Comparison of ENCODE assay signal across 8 cellular contexts in the genomic region with DNA sequence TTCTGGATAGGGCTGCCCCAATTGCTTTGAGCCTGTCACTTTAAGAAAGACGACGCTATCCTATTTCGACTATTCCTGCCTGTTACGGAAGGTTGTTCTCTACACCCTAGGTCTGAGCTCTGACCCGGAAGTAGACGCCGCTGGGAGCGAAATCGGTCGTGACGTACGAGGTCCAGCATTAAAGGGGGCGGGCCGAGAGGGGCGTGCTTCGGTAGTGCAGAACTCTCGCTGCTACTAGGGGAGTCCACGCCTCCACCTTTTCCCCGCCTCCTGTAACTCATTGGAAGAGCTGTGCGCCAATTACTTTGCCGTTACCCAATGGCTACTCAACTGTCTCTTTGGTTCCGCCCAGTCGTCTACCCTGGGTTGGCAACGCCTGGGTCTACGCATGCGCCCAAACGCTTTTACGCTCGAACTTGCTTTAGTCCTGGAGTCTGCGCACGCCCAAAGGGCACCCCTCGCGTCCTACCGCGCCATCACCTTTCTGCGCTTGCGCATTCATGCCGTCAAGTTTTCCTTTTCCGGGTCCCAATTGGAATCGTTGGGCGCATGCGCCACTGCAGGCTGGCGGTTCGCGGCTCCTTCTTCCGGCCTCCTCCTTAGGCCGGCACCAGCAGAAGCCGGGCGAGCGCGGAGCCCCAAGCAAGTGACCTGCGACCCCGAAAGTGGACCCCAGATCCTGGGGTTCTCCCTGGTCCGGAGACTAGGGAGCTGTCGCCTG. TPM values are rescaled to one million over a fixed set of nuclear protein-coding genes. Genes with fewer than 3 reads are reported as not detected.
DNase-seq lines count a peak whose midpoint lies in the region; ATAC-seq and TF ChIP-seq lines count a peak whose summit lies in the region.

Gene PCNX3, plus strand, starts transcription at position 548 of the 721 bp plus-strand sequence. CDS start 536 bp downstream, outside the sequence.

- peak within 1 kb of the TSS; percentile 96 for H3K4me2 ChIP-seq in neural progenitor cell

- peak within 1 kb of the TSS; percentile 80 for H3K4me3 ChIP-seq in neural progenitor cell

- H3K27ac Mint-ChIP-seq in neural progenitor cell: peak within 1 kb of the TSS; percentile 87

- H3K27me3 ChIP-seq in foreskin keratinocyte (no peaks in the 10 kb centered on the region), neural progenitor cell (no peaks in the 10 kb centered on the region)

- no peaks in the 10 kb centered on the region for H3K9me3 ChIP-seq in neural progenitor cell (ENCODE audit: low read depth)

- H3K9ac ChIP-seq in neural progenitor cell: peak within 1 kb of the TSS; percentile 61

- TF ChIP-seq CTCF in foreskin keratinocyte (conservative IDR thresholded peaks at IDR 0.05) (no peak), neural progenitor cell (IDR thresholded peaks at IDR 0.05) (no peak)

- H3K4me1 ChIP-seq in foreskin keratinocyte (no peaks in the 10 kb centered on the region), neural progenitor cell (peaks cover 19% of the 10 kb centered on the region)

- peaks cover 4% of the 10 kb centered on the region for H3K27me3 Mint-ChIP-seq in neural progenitor cell (ENCODE audit: insufficient read depth, low read depth)

- H4K20me1 ChIP-seq in neural progenitor cell (ENCODE audit: low read depth): peaks cover 29% of the 10 kb centered on the region

- CTCF ChIA-PET in HEK293T (lab: Yijun Ruan, JAX): interaction anchor here (0.5 to 2.3 kb wide), 3 partner anchors 21 to 893 kb away, joined by 3 to 7 read pairs (median 3); no protein-coding TSS in a partner anchor

- H3K27ac ChIP-seq in foreskin keratinocyte (peak within 1 kb of the TSS; percentile 93), neural progenitor cell (peak within 1 kb of the TSS; percentile 35)

- DNase-seq in GDM1 (lab: John Stamatoyannopoulos, UW) (peak; percentile 100), HEK293T (ENCODE audit: extremely low spot score) (peak; percentile 100), MV-4-11 (lab: John Stamatoyannopoulos, UW) (peak; percentile 100), SK-MEL-5 (ENCODE audit: low read depth, low spot score) (peak; percentile 99), foreskin keratinocyte (peak; percentile 100), neural progenitor cell (ENCODE audit: low spot score) (peak; percentile 100), stromal cell of bone marrow (ENCODE audit: low read depth) (peak; percentile 100)
- DNase-seq in activated naive CD4-positive, alpha-beta T cell treated with Interleukin-2 at 50 U/mL for 16 hours: peak; percentile 100

- peaks cover 19% of the 10 kb centered on the region for H3F3A ChIP-seq in neural progenitor cell (ENCODE audit: low read depth)

- H2AFZ ChIP-seq in neural progenitor cell (replicated peaks): no peak within 1 kb of the TSS

- H3K4me1 Mint-ChIP-seq in neural progenitor cell: peaks cover 27% of the 10 kb centered on the region

- no peaks in the 10 kb centered on the region for H3K36me3 ChIP-seq in neural progenitor cell

- in situ Hi-C loops in SK-MEL-5 (cut with HindIII; ENCODE audit: low pct_unique_long_range_greater_than_20kb, low sequenced_read_pairs): no loop called here

- peak; percentile 86 for ATAC-seq in foreskin keratinocyte

- POLR2A ChIA-PET in HEK293T (lab: Yijun Ruan, JAX): interaction anchor here (0.6 to 2.5 kb wide), 30 partner anchors 8 to 387 kb away, joined by 3 to 19 read pairs (median 4); partner anchors contain the start of genes BANF1, CCDC85B, EIF1AD and FAM89B

- H3K36me3 Mint-ChIP-seq in neural progenitor cell: peaks cover 5% of the 10 kb centered on the region

- H3K9me3 Mint-ChIP-seq in neural progenitor cell: no peaks in the 10 kb centered on the region

- H3K79me2 ChIP-seq in neural progenitor cell (ENCODE audit: low read depth): peaks cover 46% of the 10 kb centered on the region

- H3K4me3 Mint-ChIP-seq in neural progenitor cell: peak within 1 kb of the TSS; percentile 93

TF ChIP-seq in HEK293T, 16 proteins besides CTCF, POLR2A, EP300 and RAD21:
- peak; percentile 85 for TF ChIP-seq ELF4 (IDR thresholded peaks at IDR 0.05)
- no peak for TF ChIP-seq LEF1 (IDR thresholded peaks at IDR 0.05; ENCODE audit: borderline replicate concordance)
- TF ChIP-seq, protein P1, sequence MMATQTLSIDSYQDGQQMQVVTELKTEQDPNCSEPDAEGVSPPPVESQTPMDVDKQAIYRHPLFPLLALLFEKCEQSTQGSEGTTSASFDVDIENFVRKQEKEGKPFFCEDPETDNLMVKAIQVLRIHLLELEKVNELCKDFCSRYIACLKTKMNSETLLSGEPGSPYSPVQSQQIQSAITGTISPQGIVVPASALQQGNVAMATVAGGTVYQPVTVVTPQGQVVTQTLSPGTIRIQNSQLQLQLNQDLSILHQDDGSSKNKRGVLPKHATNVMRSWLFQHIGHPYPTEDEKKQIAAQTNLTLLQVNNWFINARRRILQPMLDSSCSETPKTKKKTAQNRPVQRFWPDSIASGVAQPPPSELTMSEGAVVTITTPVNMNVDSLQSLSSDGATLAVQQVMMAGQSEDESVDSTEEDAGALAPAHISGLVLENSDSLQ (IDR thresholded peaks at IDR 0.05): peak; percentile 100
- TF ChIP-seq NFRKB (IDR thresholded peaks at IDR 0.05): no peak
- peak; percentile 93 for TF ChIP-seq FOXM1 (IDR thresholded peaks at IDR 0.05; ENCODE audit: borderline replicate concordance)

RNA-seq across cellular contexts. Expression of gene PCNX3, which starts in this region (rescaled TPM):
- total RNA-seq in SK-MEL-5 (2014; rRNA removed; shearing (Covaris generic)): 10.4 and 11.3 TPM in 2 replicates
- polyA plus RNA-seq in SK-MEL-5 (2015; cell fraction: cytosol; rRNA removed): 48.3 and 57.7 TPM in 2 replicates
- polyA plus RNA-seq in SK-MEL-5 (2015; cell fraction: nucleus; rRNA removed): 85.9 and 90.5 TPM in 2 replicates
- 30.0 and 30.3 TPM in 2 replicates for total RNA-seq in foreskin keratinocyte
- 23.5 and 24.1 TPM in 2 replicates for polyA plus RNA-seq in foreskin keratinocyte
- total RNA-seq in neural progenitor cell (ENCODE audit: low replicate concordance): 6.6 and 19.3 TPM in 2 replicates

Comparison
In these comparisons a context has a peak if more than half of its experiments do, and no peak if none do; other contexts are left out.
1. Peak in every context shown above with its lines: DNase-seq, ATAC-seq, H3K4me3 ChIP-seq and H3K27ac ChIP-seq.